8 cellular contexts compared by ENCODE assay signal in genomic region chr12:71440393-71441349, GRCh38. TPM values are rescaled to one million over a fixed set of nuclear protein-coding genes. Genes with fewer than 3 reads are reported as not detected.
A peak's percentile ranks its signal among the peaks of the same experiment; 100 is the strongest.
DNase-seq lines count a peak whose midpoint lies in the region; ATAC-seq, FAIRE-seq and TF ChIP-seq lines count a peak whose summit lies in the region.

No MANE protein-coding gene starts in this region.

- H3K4me3 Mint-ChIP-seq in activated CD8-positive, alpha-beta T cell treated with anti-CD3 and anti-CD28 coated beads for 36 hours: peak overlapping the region; percentile 66

- DNase-seq in activated CD4-positive, alpha-beta T cell treated with anti-CD3 and anti-CD28 coated beads for 48 hours: peak; percentile 18
- no peak for DNase-seq in activated CD4-positive, alpha-beta T cell treated with anti-CD3 and anti-CD28 coated beads, Interleukin-2, amount 50 U/mL, for 48 hours
- peak; percentile 21 for DNase-seq in activated CD8-positive, alpha-beta T cell treated with anti-CD3 and anti-CD28 coated beads for 36 hours
- DNase-seq in small intestine (peak; percentile 37), HTR-8/SVneo (ENCODE audit: insufficient read length, low spot score) (no peak), NCI-H226 (no peak)

- H3K4me3 ChIP-seq in iPS-18c (ENCODE audit: insufficient read depth, low read depth, low read length) (peak overlapping the region; percentile 68), small intestine (ENCODE audit: low read depth in 1 of 2, low read length in 2 of 2) (peak overlapping the region in 1 of 2 donors; percentile 35)

- peaks cover 19% of the 10 kb centered on the region for H3K4me1 Mint-ChIP-seq in activated CD8-positive, alpha-beta T cell treated with anti-CD3 and anti-CD28 coated beads for 36 hours (ENCODE audit: low read depth)

- no peak overlapping the region for H3K27ac Mint-ChIP-seq in activated CD8-positive, alpha-beta T cell treated with anti-CD3 and anti-CD28 coated beads for 36 hours

- no peak for TF ChIP-seq CTCF in activated CD8-positive, alpha-beta T cell treated with anti-CD3 and anti-CD28 coated beads for 36 hours (IDR thresholded peaks at IDR 0.05)

- peaks cover 10% of the 10 kb centered on the region for H3K9me3 Mint-ChIP-seq in activated CD8-positive, alpha-beta T cell treated with anti-CD3 and anti-CD28 coated beads for 36 hours

- FAIRE-seq in small intestine (lab: Jason Lieb, UNC) (no peak), HTR-8/SVneo (lab: Jason Lieb, UNC) (no peak)

- POLR2A ChIA-PET in activated CD8-positive, alpha-beta T cell treated with anti-CD3 and anti-CD28 coated beads for 36 hours (lab: Charles Lee): no interaction called here

- ATAC-seq in HG03135 (IDR thresholded peaks at IDR 0.05; ENCODE audit: unreplicated experiment): peak; percentile 62
- ATAC-seq in activated CD8-positive, alpha-beta T cell treated with anti-CD3 and anti-CD28 coated beads for 36 hours: no peak

- H3K4me1 ChIP-seq in small intestine (ENCODE audit: control insufficient read depth in 2 of 2, insufficient read depth in 1 of 2, low read depth in 1 of 2, low read length in 1 of 2): no peaks in the 10 kb centered on the region

- WGBS in small intestine, 3 donors: 1 to 2% (median 2%) methylated on average over 44 of the region's 44 CpGs

- peaks cover 0 to 20% of the 10 kb centered on the region in 2 donors for H3K27me3 ChIP-seq in small intestine (ENCODE audit: control insufficient read depth in 2 of 2, insufficient read depth in 2 of 2, low read length in 2 of 2)

- peaks cover 6% of the 10 kb centered on the region for H3K9me3 ChIP-seq in iPS-18c (ENCODE audit: control insufficient read depth, insufficient read depth, low read length)
- peaks cover 4% of the 10 kb centered on the region for H3K9me3 ChIP-seq in small intestine (ENCODE audit: control insufficient read depth, low read depth)

- peaks cover 53% of the 10 kb centered on the region for H3K27me3 Mint-ChIP-seq in activated CD8-positive, alpha-beta T cell treated with anti-CD3 and anti-CD28 coated beads for 36 hours

- intact Hi-C loops in activated CD8-positive, alpha-beta T cell treated with anti-CD3 and anti-CD28 coated beads for 36 hours (cut with micrococcal nuclease): no loop called here

- H3K27ac ChIP-seq in small intestine (ENCODE audit: low read depth in 1 of 2, low read length in 1 of 2): no peak overlapping the region

- H3K36me3 ChIP-seq in small intestine (ENCODE audit: control insufficient read depth in 2 of 2, insufficient read depth in 2 of 2, low read length in 2 of 2): no peaks in the 10 kb centered on the region

- CTCF ChIA-PET in activated CD8-positive, alpha-beta T cell treated with anti-CD3 and anti-CD28 coated beads for 36 hours (lab: Charles Lee): interaction anchor here (1.2 kb wide), 1 partner anchor 25 kb away, joined by 5 read pairs; no protein-coding TSS in a partner anchor

- peaks cover 2% of the 10 kb centered on the region for H3K36me3 Mint-ChIP-seq in activated CD8-positive, alpha-beta T cell treated with anti-CD3 and anti-CD28 coated beads for 36 hours (ENCODE audit: low read depth)

RNA-seq across cellular contexts. Expression of gene LGR5, which starts 1.1 kb away (rescaled TPM):
- total RNA-seq in activated CD8-positive, alpha-beta T cell treated with anti-CD3 and anti-CD28 coated beads for 36 hours: not detected
- 1 to 10 TPM in 1 of 3 donors, under 1 TPM in 2; 0.22 to 6.4 (median 0.27) TPM for polyA plus RNA-seq in small intestine

Comparison
In these comparisons a context has a peak if more than half of its experiments do, and no peak if none do; other contexts are left out.
1. DNase-seq: peak in activated CD4-positive, alpha-beta T cell treated with anti-CD3 and anti-CD28 coated beads for 48 hours (single experiment), activated CD8-positive, alpha-beta T cell treated with anti-CD3 and anti-CD28 coated beads for 36 hours (single experiment) and small intestine (single experiment); none in activated CD4-positive, alpha-beta T cell treated with anti-CD3 and anti-CD28 coated beads, Interleukin-2, amount 50 U/mL, for 48 hours (0 of 2), HTR-8/SVneo (single experiment) and NCI-H226 (single experiment).